Comparison of ENCODE assay signal across 8 cellular contexts in the genomic region with DNA sequence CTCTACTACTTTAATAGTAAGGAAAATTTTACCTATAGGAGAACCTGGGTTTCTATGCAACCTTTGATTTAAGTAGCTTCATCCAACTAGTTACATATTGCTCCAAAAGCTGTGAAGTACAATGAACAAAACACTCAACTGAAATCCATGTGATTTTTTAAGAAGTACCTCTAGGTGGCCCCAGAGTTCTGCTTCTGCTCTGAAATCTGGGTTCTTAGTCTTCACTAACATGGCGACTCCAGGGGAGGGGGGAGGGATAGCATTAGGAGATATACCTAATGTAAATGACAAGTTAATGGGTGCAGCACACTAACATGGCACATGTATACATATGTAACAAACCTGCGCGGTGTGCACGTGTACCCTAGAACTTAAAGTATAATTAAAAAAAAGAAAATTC.
A peak's percentile ranks its signal among the peaks of the same experiment; 100 is the strongest.
DNase-seq lines count a peak whose midpoint lies in the region; ATAC-seq and TF ChIP-seq lines count a peak whose summit lies in the region.

No MANE protein-coding gene starts in this region.

- no peak for TF ChIP-seq CTCF in lower leg skin (IDR thresholded peaks at IDR 0.05)

- 26 to 43% methylated on average over 4 of the region's 4 CpGs for WGBS in lower leg skin, 2 donors

- intact Hi-C loops in lower leg skin (cut with DNase I; ENCODE audit: low total_unique reads): no loop called here

- no peak overlapping the region for H3K4me3 ChIP-seq in lower leg skin (ENCODE audit: low read depth, poor library complexity, severe bottlenecking)

- no peak for TF ChIP-seq POLR2A in lower leg skin (IDR thresholded peaks at IDR 0.05)

- ATAC-seq in GM18868 (IDR thresholded peaks at IDR 0.05; ENCODE audit: unreplicated experiment) (peak; percentile 95), HG03342 (IDR thresholded peaks at IDR 0.05; ENCODE audit: unreplicated experiment) (peak; percentile 94), GM21447 (IDR thresholded peaks at IDR 0.05; ENCODE audit: unreplicated experiment) (no peak)

- peak; percentile 46 for DNase-seq in COLO829 (ENCODE audit: low spot score)
- peak; percentile 71 for DNase-seq in OCI-M1 (lab: John Stamatoyannopoulos, UW)
- peak; percentile 38 for DNase-seq in foreskin melanocyte
- no peak for DNase-seq in lower leg skin (ENCODE audit: low spot score in 2 of 2)
- DNase-seq in occipital lobe (lab: John Stamatoyannopoulos, UW): no peak

Comparison
In these comparisons a context has a peak if more than half of its experiments do, and no peak if none do; other contexts are left out.
1. DNase-seq: peak in COLO829 (single experiment), OCI-M1 (single experiment) and foreskin melanocyte (single experiment); none in lower leg skin (0 of 2) and occipital lobe (single experiment).